In the genomic region with DNA sequence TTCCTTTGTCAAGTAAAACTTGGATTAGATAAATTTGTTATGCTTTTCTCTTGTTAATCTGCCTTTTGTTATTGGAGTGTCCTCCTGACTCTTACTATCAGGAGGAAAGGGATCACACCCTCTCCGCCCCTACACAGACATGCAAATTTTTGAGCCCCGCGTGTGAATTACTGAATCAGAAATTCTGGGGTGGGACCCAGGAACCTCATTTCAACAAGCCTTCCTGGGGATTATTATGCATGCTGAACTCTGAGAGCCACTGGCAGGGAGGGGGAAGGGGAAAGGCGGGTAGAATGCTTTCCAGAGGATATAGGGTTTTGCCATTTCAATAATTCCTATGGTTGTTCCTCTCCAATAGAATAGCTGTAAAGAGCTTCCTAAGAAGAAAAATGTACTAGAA, we compare ENCODE assay signal across 1 cellular context.
A peak's percentile ranks its signal among the peaks of the same experiment; 100 is the strongest.
TF ChIP-seq lines count a peak whose summit lies in the region.

No MANE protein-coding gene starts in this region.

TF ChIP-seq in H1, 55 proteins besides CTCF, POLR2A, EP300 and RAD21:
- TF ChIP-seq BRCA1 (IDR thresholded peaks at IDR 0.05; ENCODE audit: low read depth, low read length) (no peak), SAP30 (IDR thresholded peaks at IDR 0.05; ENCODE audit: insufficient read depth, insufficient replicate concordance, low read length) (no peak), EZH2 (IDR thresholded peaks at IDR 0.05; ENCODE audit: low read depth, low read length, severe bottlenecking) (no peak), HDAC2 (IDR thresholded peaks at IDR 0.05; ENCODE audit: borderline replicate concordance in 1 of 2, low read depth in 2 of 2, low read length in 2 of 2) (peak in 1 of 2 experiments; percentile 78; a peak in 1 of 4 replicates), CBX5 (IDR thresholded peaks at IDR 0.05; ENCODE audit: low read depth, low read length) (no peak), JUND (IDR thresholded peaks at IDR 0.05; ENCODE audit: low read length) (no peak)
